18 cellular contexts compared by ENCODE assay signal in genomic region chr9:84754461-84754860, GRCh38.
DNase-seq lines count a peak whose midpoint lies in the region; ATAC-seq, FAIRE-seq and TF ChIP-seq lines count a peak whose summit lies in the region.
"Had no signal": no experiment of that assay in that cellular context is flagged by ENCODE, and none has a peak within 500 bp of the region (broad histone marks: within the 10 kb centered on the region; RNA-seq: fewer than 3 reads in every experiment).

No MANE protein-coding gene starts in this region.

- no peak overlapping the region for H3K56ac ChIP-seq in mesendoderm (ENCODE audit: low read length)

- H2AK5ac ChIP-seq in mesendoderm (ENCODE audit: low read length) = no peak overlapping the region

- no peak overlapping the region for H4K5ac ChIP-seq in mesendoderm (ENCODE audit: low read length)

- H3K9me2 ChIP-seq in neural cell (ENCODE audit: insufficient read depth, low read length) = no peaks in the 10 kb centered on the region

- H3K9me3 ChIP-seq in GM12878 (replicated peaks; ENCODE audit: control insufficient read depth, insufficient read depth, low read length) (no peaks in the 10 kb centered on the region), neural cell (ENCODE audit: low read length) (no peaks in the 10 kb centered on the region), SJCRH30 (replicated peaks) (no peaks in the 10 kb centered on the region)
- H3K9me3 ChIP-seq: ascending aorta, esophagus squamous epithelium, heart right ventricle had no signal

- BruUV-seq in GM12878 (replicated peaks; lab: Mats Ljungman, UMichigan) = no TSS peak

- H3K27ac ChIP-seq in GM12878 (ENCODE audit: control insufficient read depth, insufficient read depth) = peak overlapping the region; percentile 50
- peak overlapping the region; percentile 13 for H3K27ac ChIP-seq in neural cell (ENCODE audit: low read length)
- H3K27ac ChIP-seq in SJCRH30 = no peak overlapping the region
- H3K27ac ChIP-seq in mesendoderm (ENCODE audit: low read depth, low read length) = no peak overlapping the region
- H3K27ac ChIP-seq: esophagus squamous epithelium had no signal

- CTCF ChIA-PET in GM12878 (lab: Yijun Ruan, JAX) = interaction anchor here (1.1 to 14.7 kb wide), 8 partner anchors 9 to 358 kb away, joined by 3 to 177 read pairs (median 6); no protein-coding TSS in a partner anchor

- H3K4me3 ChIP-seq in GM12864 (ENCODE audit: low read depth, low read length) (no peak overlapping the region), GM12878 (no peak overlapping the region), neural cell (ENCODE audit: low read length) (no peak overlapping the region), SJCRH30 (no peak overlapping the region), mesendoderm (ENCODE audit: low read length) (no peak overlapping the region)
- H3K4me3 ChIP-seq: ascending aorta, esophagus squamous epithelium, heart right ventricle had no signal

- TF ChIP-seq POLR2A in GM12878 (IDR thresholded peaks at IDR 0.05; ENCODE audit: low read depth, low read length) = no peak

- SMC1A ChIA-PET in GM12878 (lab: Charles Lee; ENCODE audit: uncharacterized antibody, unreplicated experiment) = interaction anchor here (0.8 to 15.0 kb wide), 14 partner anchors 10 to 100 kb away, joined by 3 to 204 read pairs (median 6); no protein-coding TSS in a partner anchor

- H3K18ac ChIP-seq in mesendoderm (ENCODE audit: low read length) = no peak overlapping the region

- peak overlapping the region; percentile 65; the same call in 1 of the 2 replicates for H3K4me2 ChIP-seq in GM12878 (ENCODE audit: control insufficient read depth, insufficient read depth)
- H3K4me2 ChIP-seq in neural cell (ENCODE audit: low read length) = peak overlapping the region; percentile 15
- H3K4me2 ChIP-seq in mesendoderm (ENCODE audit: low read length) = no peak overlapping the region

- peak; percentile 54 for ATAC-seq in HG03432 (IDR thresholded peaks at IDR 0.05; ENCODE audit: unreplicated experiment)
- peak; percentile 68 for ATAC-seq in GM12878
- no peak for ATAC-seq in HG02623 (IDR thresholded peaks at IDR 0.05; ENCODE audit: unreplicated experiment)
- ATAC-seq: heart right ventricle had no signal

- H3K4me1 ChIP-seq in GM12878 (ENCODE audit: control insufficient read depth, insufficient read depth, low read length) (peaks cover 33% of the 10 kb centered on the region), SJCRH30 (no peaks in the 10 kb centered on the region), mesendoderm (ENCODE audit: control insufficient read depth, low read depth, low read length) (no peaks in the 10 kb centered on the region)

- H4K8ac ChIP-seq in mesendoderm (ENCODE audit: low read depth, low read length) = no peak overlapping the region

- DNase-seq in GM12864 (ENCODE audit: low read depth) (peak; percentile 25), GM12878 (ENCODE audit: low read depth, low spot score) (no peak), SJCRH30 (no peak), mesendoderm (no peak)
- no peak for DNase-seq in activated effector memory CD4-positive, alpha-beta T cell treated with anti-CD3 and anti-CD28 coated beads, Interleukin-2, amount 50 U/mL, for 16 hours
- DNase-seq: Calu3; esophagus squamous epithelium; heart right ventricle; kidney; NCI-H1436; occipital lobe; stimulated activated CD4-positive, alpha-beta T cell treated with anti-CD3 and anti-CD28 coated beads, Interleukin-2, amount 100 ng/mL, for 48 hours; stimulated activated CD8-positive, alpha-beta memory T cell treated with anti-CD3 and anti-CD28 coated beads, Interleukin-4, amount 100 ng/mL, for 48 hours had no signal

- H2BK15ac ChIP-seq in mesendoderm (replicated peaks; ENCODE audit: low read depth) = no peak overlapping the region

- H2BK5ac ChIP-seq in mesendoderm (ENCODE audit: low read length) = no peak overlapping the region

- RAD21 ChIA-PET in GM12878 (lab: Charles Lee; ENCODE audit: unreplicated experiment) = interaction anchor here (0.6 to 7.9 kb wide), 11 partner anchors 9 to 60 kb away, joined by 3 to 101 read pairs (median 5); no protein-coding TSS in a partner anchor

- 0 out of 2 replicates have a peak overlapping the region, but pooled peaks have one; percentile 6 for H2AFZ ChIP-seq in GM12878 (ENCODE audit: control insufficient read depth, low read depth, low read length)
- H2AFZ ChIP-seq in neural cell (ENCODE audit: low read depth, low read length) = no peak overlapping the region

- H3K79me2 ChIP-seq in GM12878 (ENCODE audit: control insufficient read depth, insufficient read depth, low read length) (no peaks in the 10 kb centered on the region), neural cell (replicated peaks; ENCODE audit: insufficient read depth, low read length) (no peaks in the 10 kb centered on the region), mesendoderm (ENCODE audit: control insufficient read depth, insufficient read depth, low read length) (no peaks in the 10 kb centered on the region)

- in situ Hi-C loops in GM12878 (cut with MboI) = loop anchor here (10.0 to 25.0 kb wide), 2 partner anchors 50 to 767 kb away; partner anchors contain the start of genes HNRNPK and RMI1

- POLR2A ChIA-PET in GM12878 (lab: Charles Lee) = interaction anchor here (0.6 to 4.9 kb wide), 7 partner anchors 10 to 60 kb away, joined by 3 to 18 read pairs (median 5); no protein-coding TSS in a partner anchor

- no peak overlapping the region for H2BK120ac ChIP-seq in mesendoderm (ENCODE audit: low read depth, low read length)

- no peaks in the 10 kb centered on the region for H3F3A ChIP-seq in neural cell (ENCODE audit: insufficient read depth, low read length, poor library complexity, severe bottlenecking)

- TF ChIP-seq CTCF in GM12864 (IDR thresholded peaks at IDR 0.05; ENCODE audit: low read depth, low read length, missing control alignments) = no peak
- no peak for TF ChIP-seq CTCF in GM12878 (IDR thresholded peaks at IDR 0.05 in 2 of 3, conservative IDR thresholded peaks at IDR 0.05 in 1 of 3; ENCODE audit: control insufficient read depth in 2 of 3, extremely low read depth in 1 of 3, insufficient read depth in 1 of 3, low read depth in 3 of 3, low read length in 3 of 3)
- no peak for TF ChIP-seq CTCF in neural cell (IDR thresholded peaks at IDR 0.05; ENCODE audit: poor library complexity, severe bottlenecking)

- H3K9ac ChIP-seq in GM12878 (ENCODE audit: control insufficient read depth, insufficient read depth, low read length) (no peak overlapping the region), neural cell (ENCODE audit: low read length) (no peak overlapping the region), mesendoderm (ENCODE audit: low read length) (no peak overlapping the region)

- FAIRE-seq in GM12878 (lab: Jason Lieb, UNC) = no peak
- FAIRE-seq: GM19239, kidney had no signal

- no peak for TF ChIP-seq RAD21 in GM12878 (IDR thresholded peaks at IDR 0.05; ENCODE audit: insufficient read depth, low read depth, low read length)
- no peak for TF ChIP-seq RAD21 in neural cell (conservative IDR thresholded peaks at IDR 0.05)

- 14% methylated on average over 3 of the region's 3 CpGs for WGBS in GM12878 (ENCODE audit: insufficient coverage, insufficient replicate concordance, low lambda C conversion rate, missing lambda C conversion rate)
- no CpG with 5 or more reads among the region's 3 CpGs for WGBS in mesendoderm (ENCODE audit: extremely low coverage, insufficient coverage, low lambda C conversion rate)

- no peak overlapping the region for H3K4ac ChIP-seq in mesendoderm (ENCODE audit: low read depth, low read length)

- H3K27me3 ChIP-seq in GM12878 (replicated peaks in 1 of 2; ENCODE audit: control insufficient read depth in 2 of 2, insufficient read depth in 2 of 2, low read length in 1 of 2) (no peaks in the 10 kb centered on the region), neural cell (ENCODE audit: insufficient read depth, low read depth, low read length) (no peaks in the 10 kb centered on the region), SJCRH30 (no peaks in the 10 kb centered on the region; the same call in none of the 2 replicates), mesendoderm (ENCODE audit: insufficient read depth, low read length, poor library complexity) (no peaks in the 10 kb centered on the region)
- H3K27me3 ChIP-seq: ascending aorta, heart right ventricle had no signal

- no peak for TF ChIP-seq EP300 in GM12878 (IDR thresholded peaks at IDR 0.05; ENCODE audit: borderline replicate concordance in 1 of 2, control insufficient read depth in 1 of 2, low read depth in 2 of 2, low read length in 2 of 2)
- TF ChIP-seq EP300 in neural cell (conservative IDR thresholded peaks at IDR 0.05; ENCODE audit: poor library complexity, severe bottlenecking) = no peak

- H3K36me3 ChIP-seq in GM12878 (ENCODE audit: control insufficient read depth in 2 of 2, insufficient read depth in 2 of 2, low read length in 1 of 2) (no peaks in the 10 kb centered on the region), neural cell (ENCODE audit: insufficient read depth, low read length) (no peaks in the 10 kb centered on the region), SJCRH30 (no peaks in the 10 kb centered on the region), mesendoderm (ENCODE audit: control insufficient read depth, insufficient read depth, low read length) (no peaks in the 10 kb centered on the region)
- H3K36me3 ChIP-seq: ascending aorta, esophagus squamous epithelium, heart right ventricle had no signal

- no peak overlapping the region for H3K23ac ChIP-seq in mesendoderm (ENCODE audit: low read length)

- H4K20me1 ChIP-seq in GM12878 (ENCODE audit: control insufficient read depth, insufficient read depth) (no peaks in the 10 kb centered on the region), neural cell (ENCODE audit: insufficient read depth) (no peaks in the 10 kb centered on the region)

- no peaks in the 10 kb centered on the region for H3K79me1 ChIP-seq in mesendoderm (ENCODE audit: low read length)

- intact Hi-C loops in GM12878 (cut with micrococcal nuclease; ENCODE audit: unreplicated experiment) = loop anchor here (10.0 kb wide), 1 partner anchor 460 kb away; no protein-coding TSS in a partner anchor

TF ChIP-seq in GM12878, 131 proteins besides CTCF, POLR2A, EP300 and RAD21 (continues in another document):
- no peak for TF ChIP-seq EED (IDR thresholded peaks at IDR 0.05; ENCODE audit: low read depth)

TF ChIP-seq in neural cell, 6 proteins besides CTCF, POLR2A, EP300 and RAD21 (continues in another document):
- TF ChIP-seq SMC3 (conservative IDR thresholded peaks at IDR 0.05; ENCODE audit: poor library complexity) (no peak), POLR2AphosphoS5 (IDR thresholded peaks at IDR 0.05) (no peak), TAF1 (IDR thresholded peaks at IDR 0.05; ENCODE audit: low read depth) (no peak), EZH2 (IDR thresholded peaks at IDR 0.05; ENCODE audit: borderline replicate concordance, insufficient read depth, low read length, poor library complexity, severe bottlenecking) (no peak), MXI1 (conservative IDR thresholded peaks at IDR 0.05; ENCODE audit: poor library complexity, severe bottlenecking) (no peak)

Comparison
In these comparisons a context has a peak if more than half of its experiments do, and no peak if none do; other contexts are left out.
1. H3K27ac ChIP-seq: peak in GM12878 (single experiment) and neural cell (single experiment); none in SJCRH30 (single experiment) and mesendoderm (single experiment).